In genomic region chr13:35675651-35676050, GRCh38 we compare ENCODE assay signal across 19 cellular contexts.
"Had no signal": no experiment of that assay in that cellular context is flagged by ENCODE, and none has a peak within 500 bp of the region (broad histone marks: within the 10 kb centered on the region; RNA-seq: fewer than 3 reads in every experiment).

No MANE protein-coding gene starts in this region.

- H3K9me3 ChIP-seq: mucosa of descending colon, transverse colon had no signal

- H3K27ac ChIP-seq: cardiac muscle cell, coronary artery, heart right ventricle, transverse colon had no signal

- FAIRE-seq: endothelial cell of umbilical vein, frontal cortex had no signal

- H3K4me3 Mint-ChIP-seq: activated B cell treated with CpG ODN at 0.5 μM for 24 hours; activated CD4-positive, alpha-beta T cell treated with anti-CD3 and anti-CD28 coated beads, Interleukin-2, amount 10 ng/mL, durations not matched to agents 7 days and 5 days; activated naive CD4-positive, alpha-beta T cell treated with anti-CD3 and anti-CD28 coated beads, Interleukin-2, amount 10 ng/mL, durations not matched to agents 7 days and 5 days; natural killer cell; stimulated activated naive B cell treated with anti-CD40 and anti-IgM and Interleukin-4, amounts not matched to agents 10 μg/mL and 1 μg/mL and 100 μg/mL, for 72 hours had no signal

- H3K36me3 Mint-ChIP-seq: activated naive CD4-positive, alpha-beta T cell treated with anti-CD3 and anti-CD28 coated beads, Interleukin-2, amount 10 ng/mL, durations not matched to agents 7 days and 5 days; natural killer cell; stimulated activated naive B cell treated with anti-CD40 and anti-IgM and Interleukin-4, amounts not matched to agents 10 μg/mL and 1 μg/mL and 100 μg/mL, for 72 hours had no signal

- H3K27ac Mint-ChIP-seq: activated B cell treated with CpG ODN at 0.5 μM for 24 hours; activated CD4-positive, alpha-beta T cell treated with anti-CD3 and anti-CD28 coated beads, Interleukin-2, amount 10 ng/mL, durations not matched to agents 7 days and 5 days; activated naive CD4-positive, alpha-beta T cell treated with anti-CD3 and anti-CD28 coated beads, Interleukin-2, amount 10 ng/mL, durations not matched to agents 7 days and 5 days; activated T-helper 2 cell treated with anti-CD3 and anti-CD28 coated beads, Interferon-gamma antibody, Interleukin-2, Interleukin-4, amounts not matched to agents 10 μg/mL and 5 μg/mL and 100 μg/mL, durations not matched to agents 14 hours and 24 hours and 36 hours; natural killer cell had no signal

- H3K4me1 Mint-ChIP-seq: activated B cell treated with CpG ODN at 0.5 μM for 24 hours; activated CD4-positive, alpha-beta T cell treated with anti-CD3 and anti-CD28 coated beads, Interleukin-2, amount 10 ng/mL, durations not matched to agents 7 days and 5 days; activated naive CD4-positive, alpha-beta T cell treated with anti-CD3 and anti-CD28 coated beads, Interleukin-2, amount 10 ng/mL, durations not matched to agents 7 days and 5 days; natural killer cell; stimulated activated naive B cell treated with anti-CD40 and anti-IgM and Interleukin-4, amounts not matched to agents 10 μg/mL and 1 μg/mL and 100 μg/mL, for 72 hours had no signal

- DNase-seq: activated B cell treated with CpG ODN at 0.5 μM for 24 hours; activated CD4-positive, alpha-beta T cell treated with anti-CD3 and anti-CD28 coated beads, Interleukin-2, amount 10 ng/mL, durations not matched to agents 7 days and 5 days; activated naive CD4-positive, alpha-beta T cell treated with anti-CD3 and anti-CD28 coated beads, Interleukin-2, amount 10 ng/mL, durations not matched to agents 7 days and 5 days; effector CD4-positive, alpha-beta T cell; heart right ventricle; islet precursor cell; mucosa of descending colon; natural killer cell; right cardiac atrium; stimulated activated CD4-positive, alpha-beta T cell treated with anti-CD3 and anti-CD28 coated beads, Interleukin-1b, Interleukin-23, amount 100 ng/mL, for 48 hours; stimulated activated naive B cell treated with anti-CD40 and anti-IgM and Interleukin-4, amounts not matched to agents 10 μg/mL and 1 μg/mL and 100 μg/mL, for 72 hours; transverse colon had no signal

- H3K36me3 ChIP-seq: cardiac muscle cell, transverse colon had no signal

- H3K27me3 ChIP-seq: cardiac muscle cell, heart right ventricle, transverse colon had no signal

- H3K4me1 ChIP-seq: heart right ventricle, transverse colon had no signal

- H3K27me3 Mint-ChIP-seq: activated B cell treated with CpG ODN at 0.5 μM for 24 hours; activated CD4-positive, alpha-beta T cell treated with anti-CD3 and anti-CD28 coated beads, Interleukin-2, amount 10 ng/mL, durations not matched to agents 7 days and 5 days; activated naive CD4-positive, alpha-beta T cell treated with anti-CD3 and anti-CD28 coated beads, Interleukin-2, amount 10 ng/mL, durations not matched to agents 7 days and 5 days; stimulated activated naive B cell treated with anti-CD40 and anti-IgM and Interleukin-4, amounts not matched to agents 10 μg/mL and 1 μg/mL and 100 μg/mL, for 72 hours had no signal

- ATAC-seq: heart right ventricle; left lobe of liver; mucosa of descending colon; natural killer cell; right cardiac atrium; stimulated activated naive B cell treated with anti-CD40 and anti-IgM and Interleukin-4, amounts not matched to agents 10 μg/mL and 1 μg/mL and 100 μg/mL, for 72 hours had no signal

- H3K4me3 ChIP-seq: cardiac muscle cell, coronary artery, heart right ventricle, mucosa of descending colon, smooth muscle cell, transverse colon had no signal

- H3K9me3 Mint-ChIP-seq: activated B cell treated with CpG ODN at 0.5 μM for 24 hours; activated CD4-positive, alpha-beta T cell treated with anti-CD3 and anti-CD28 coated beads, Interleukin-2, amount 10 ng/mL, durations not matched to agents 7 days and 5 days; activated naive CD4-positive, alpha-beta T cell treated with anti-CD3 and anti-CD28 coated beads, Interleukin-2, amount 10 ng/mL, durations not matched to agents 7 days and 5 days; activated T-helper 2 cell treated with anti-CD3 and anti-CD28 coated beads, Interferon-gamma antibody, Interleukin-2, Interleukin-4, amounts not matched to agents 10 μg/mL and 5 μg/mL and 100 μg/mL, durations not matched to agents 14 hours and 24 hours and 36 hours; natural killer cell had no signal
